In genomic region chr17:4440021-4440420, GRCh38 we compare ENCODE assay signal across 19 cellular contexts. TPM values are rescaled to one million over a fixed set of nuclear protein-coding genes. Genes with fewer than 3 reads are reported as not detected.
DNase-seq lines count a peak whose midpoint lies in the region; ATAC-seq and TF ChIP-seq lines count a peak whose summit lies in the region.
"Had no signal": no experiment of that assay in that cellular context is flagged by ENCODE, and none has a peak within 500 bp of the region (broad histone marks: within the 10 kb centered on the region; RNA-seq: fewer than 3 reads in every experiment).

No MANE protein-coding gene starts in this region.

- H3K36me3 ChIP-seq in DND-41 (ENCODE audit: insufficient read depth, low read length) (peaks cover 26% of the 10 kb centered on the region), Loucy (ENCODE audit: insufficient read depth, low read length) (peaks cover 26% of the 10 kb centered on the region; the same call in 1 of the 2 replicates), colonic mucosa (no peaks in the 10 kb centered on the region)
- H3K36me3 ChIP-seq: SJCRH30 had no signal

- ATAC-seq in DND-41 (ENCODE audit: insufficient read depth, low read depth) (no peak), HG02852 (IDR thresholded peaks at IDR 0.05; ENCODE audit: unreplicated experiment) (no peak)
- peak; percentile 36 for ATAC-seq in stimulated activated effector memory CD8-positive, alpha-beta T cell treated with anti-CD3 and anti-CD28 coated beads, Interleukin-12 subunit alpha, Interleukin-12 subunit beta, amount 100 ng/mL, for 72 hours
- ATAC-seq: PC-3, T-cell had no signal

- H3K27me3 ChIP-seq in DND-41 (ENCODE audit: insufficient read depth, low read length, poor library complexity) (no peaks in the 10 kb centered on the region), Loucy (ENCODE audit: insufficient read depth, low read length, poor library complexity, severe bottlenecking) (no peaks in the 10 kb centered on the region), colonic mucosa (no peaks in the 10 kb centered on the region)
- H3K27me3 ChIP-seq: SJCRH30 had no signal

- intact Hi-C loops in colonic mucosa (cut with DNase I): no loop called here

- H3K9me3 Mint-ChIP-seq in immature natural killer cell: no peaks in the 10 kb centered on the region
- H3K9me3 Mint-ChIP-seq in stimulated activated effector memory CD8-positive, alpha-beta T cell treated with anti-CD3 and anti-CD28 coated beads, Interleukin-12 subunit alpha, Interleukin-12 subunit beta, amount 100 ng/mL, for 72 hours: no peaks in the 10 kb centered on the region
- H3K9me3 Mint-ChIP-seq: CD14-positive monocyte; CD8-positive, alpha-beta memory T cell; T-cell had no signal

- H3K9me3 ChIP-seq in DND-41 (ENCODE audit: insufficient read depth, low read length, severe bottlenecking): no peaks in the 10 kb centered on the region
- H3K9me3 ChIP-seq in Loucy (ENCODE audit: insufficient read depth, low read depth, low read length): no peaks in the 10 kb centered on the region
- no peaks in the 10 kb centered on the region for H3K9me3 ChIP-seq in colonic mucosa
- H3K9me3 ChIP-seq: SJCRH30 had no signal

- TF ChIP-seq CTCF in DND-41 (IDR thresholded peaks at IDR 0.05; ENCODE audit: borderline replicate concordance, extremely low read depth, low read length, poor library complexity, severe bottlenecking) (no peak), Loucy (conservative IDR thresholded peaks at IDR 0.05; ENCODE audit: low read length) (no peak), colonic mucosa (IDR thresholded peaks at IDR 0.05) (no peak)

- no peaks in the 10 kb centered on the region for H4K20me1 ChIP-seq in DND-41 (ENCODE audit: insufficient read depth, low read length)
- H4K20me1 ChIP-seq in Loucy (ENCODE audit: insufficient read depth, low read length, poor library complexity, severe bottlenecking): peaks cover 69% of the 10 kb centered on the region

- H3K4me3 ChIP-seq in DND-41 (ENCODE audit: low read depth in 1 of 2, low read length in 2 of 2) (no peak overlapping the region), Loucy (ENCODE audit: low read length, poor library complexity, severe bottlenecking) (peak overlapping the region; percentile 71), colonic mucosa (no peak overlapping the region)
- H3K4me3 ChIP-seq: SJCRH30 had no signal

- H3K9ac ChIP-seq in DND-41 (ENCODE audit: low read depth, low read length) (no peak overlapping the region), Loucy (ENCODE audit: low read depth, low read length, poor library complexity, severe bottlenecking) (peak overlapping the region; percentile 78), colonic mucosa (ENCODE audit: low read depth in 2 of 2, low read length in 2 of 2) (no peak overlapping the region)

- peaks cover 20 to 33% of the 10 kb centered on the region in 2 donors for H3K4me1 Mint-ChIP-seq in immature natural killer cell
- peaks cover 27% of the 10 kb centered on the region for H3K4me1 Mint-ChIP-seq in stimulated activated effector memory CD8-positive, alpha-beta T cell treated with anti-CD3 and anti-CD28 coated beads, Interleukin-12 subunit alpha, Interleukin-12 subunit beta, amount 100 ng/mL, for 72 hours

- H3F3A ChIP-seq in Loucy (ENCODE audit: low read depth): peaks cover 7% of the 10 kb centered on the region

- in situ Hi-C loops in KBM-7 (cut with MboI; ENCODE audit: low pct_unique_long_range_greater_than_20kb, low sequenced_read_pairs): no loop called here

- peak overlapping the region in 2 of 5 donors; percentile 29 to 59 for H3K4me3 Mint-ChIP-seq in immature natural killer cell
- no peak overlapping the region for H3K4me3 Mint-ChIP-seq in stimulated activated effector memory CD8-positive, alpha-beta T cell treated with anti-CD3 and anti-CD28 coated beads, Interleukin-12 subunit alpha, Interleukin-12 subunit beta, amount 100 ng/mL, for 72 hours
- H3K4me3 Mint-ChIP-seq: CD14-positive monocyte; CD8-positive, alpha-beta memory T cell; T-cell had no signal

- no peak overlapping the region for H2AFZ ChIP-seq in DND-41 (ENCODE audit: low read depth, low read length)
- H2AFZ ChIP-seq in Loucy (ENCODE audit: low read length): no peak overlapping the region

- H3K4me2 ChIP-seq in DND-41 (ENCODE audit: insufficient read depth, low read length) (no peak overlapping the region), Loucy (ENCODE audit: low read depth, low read length, poor library complexity, severe bottlenecking) (peak overlapping the region; percentile 81)

- H3K27ac ChIP-seq in DND-41 (ENCODE audit: low read length) (peak overlapping the region; percentile 72), colonic mucosa (no peak overlapping the region)
- H3K27ac ChIP-seq: SJCRH30 had no signal

- H3K36me3 Mint-ChIP-seq in immature natural killer cell: no peaks in the 10 kb centered on the region
- H3K36me3 Mint-ChIP-seq in stimulated activated effector memory CD8-positive, alpha-beta T cell treated with anti-CD3 and anti-CD28 coated beads, Interleukin-12 subunit alpha, Interleukin-12 subunit beta, amount 100 ng/mL, for 72 hours: no peaks in the 10 kb centered on the region
- H3K36me3 Mint-ChIP-seq: CD8-positive, alpha-beta memory T cell; T-cell had no signal

- peaks cover 43% of the 10 kb centered on the region for H3K4me1 ChIP-seq in DND-41 (ENCODE audit: insufficient read depth, low read length)
- H3K4me1 ChIP-seq in Loucy (ENCODE audit: insufficient read depth, low read length, poor library complexity, severe bottlenecking): peaks cover 52% of the 10 kb centered on the region
- H3K4me1 ChIP-seq in colonic mucosa: peaks cover 5% of the 10 kb centered on the region
- H3K4me1 ChIP-seq: SJCRH30 had no signal

- H3K27me3 Mint-ChIP-seq in immature natural killer cell (ENCODE audit: low read depth in 3 of 3): peaks cover 26 to 50% (median 49%) of the 10 kb centered on the region in 3 donors
- H3K27me3 Mint-ChIP-seq: T-cell had no signal

- DNase-seq in DND-41 (no peak), immature natural killer cell (peak; percentile 15 to 42 (median 33)), colonic mucosa (no peak), KBM-7 (no peak)
- DNase-seq in stimulated activated effector memory CD8-positive, alpha-beta T cell treated with anti-CD3 and anti-CD28 coated beads, Interleukin-12 subunit alpha, Interleukin-12 subunit beta, amount 100 ng/mL, for 72 hours (ENCODE audit: low spot score in 2 of 2): no peak
- DNase-seq: CD8-positive, alpha-beta memory T cell; KG1; MM.1S; NCI-H1092; NCI-H187; NCI-H524; NCI-H748 treated with DMSO at 0.1 percent for 48 hours; PC-3; T-cell had no signal

- H3K79me2 ChIP-seq in DND-41 (ENCODE audit: insufficient read depth, low read length): peaks cover 29% of the 10 kb centered on the region
- H3K79me2 ChIP-seq in Loucy (ENCODE audit: insufficient read depth, low read length): peaks cover 97% of the 10 kb centered on the region

- H3K27ac Mint-ChIP-seq in immature natural killer cell: no peak overlapping the region
- H3K27ac Mint-ChIP-seq in stimulated activated effector memory CD8-positive, alpha-beta T cell treated with anti-CD3 and anti-CD28 coated beads, Interleukin-12 subunit alpha, Interleukin-12 subunit beta, amount 100 ng/mL, for 72 hours: no peak overlapping the region
- H3K27ac Mint-ChIP-seq: T-cell had no signal

- no peaks in the 10 kb centered on the region for H3K9me2 ChIP-seq in Loucy (replicated peaks; ENCODE audit: low read depth, low read length)

RNA-seq across cellular contexts. Expression of gene SPNS3, which starts 6.3 kb away (rescaled TPM):
- 1 to 10 TPM; 2.7 to 7.3 (median 2.8) TPM for polyA plus RNA-seq in immature natural killer cell
- total RNA-seq in colonic mucosa: 1 to 10 TPM in 1 of 2 donors, under 1 TPM in 1; 0.90 to 1.0 TPM
- total RNA-seq: A673, SJCRH30 had no signal

RNA-seq across cellular contexts. Expression of gene SPNS2, which starts 58.7 kb away (rescaled TPM):
- under 1 TPM in 1 of 3 donors, not detected in 2; 0.26 TPM for polyA plus RNA-seq in immature natural killer cell
- total RNA-seq in colonic mucosa: 10 to 100 TPM; 13.7 to 17.4 TPM
- total RNA-seq: A673 had no signal

Comparison
In these comparisons a context has a peak if more than half of its experiments do, and no peak if none do; other contexts are left out.
1. DNase-seq: peak in immature natural killer cell (3 of 3); none in DND-41 (single experiment), stimulated activated effector memory CD8-positive, alpha-beta T cell treated with anti-CD3 and anti-CD28 coated beads, Interleukin-12 subunit alpha, Interleukin-12 subunit beta, amount 100 ng/mL, for 72 hours (0 of 2), colonic mucosa (single experiment) and KBM-7 (single experiment).